16 cellular contexts compared by ENCODE assay signal in the genomic region with DNA sequence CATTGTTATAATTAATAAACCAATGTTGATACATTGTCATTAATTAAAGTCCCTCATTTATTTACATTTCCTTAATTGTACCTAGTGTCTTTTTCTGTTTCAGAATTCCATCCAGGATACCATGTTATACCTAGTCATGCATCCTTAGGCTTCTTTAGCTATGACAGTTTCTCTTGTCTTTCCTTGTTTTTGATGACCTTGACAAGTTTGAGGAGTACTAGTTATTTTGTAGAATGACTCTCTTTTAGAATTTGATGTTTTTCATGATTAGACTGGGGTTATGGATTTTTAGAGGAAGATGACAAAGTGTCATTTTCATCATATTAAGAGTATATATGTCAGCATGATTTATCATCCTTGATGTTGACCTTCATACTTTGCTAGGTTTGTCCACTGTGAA. TPM values are rescaled to one million over a fixed set of nuclear protein-coding genes. Genes with fewer than 3 reads are reported as not detected.
A peak's percentile ranks its signal among the peaks of the same experiment; 100 is the strongest.
DNase-seq lines count a peak whose midpoint lies in the region; ATAC-seq, FAIRE-seq and TF ChIP-seq lines count a peak whose summit lies in the region.
"Had no signal": no experiment of that assay in that cellular context is flagged by ENCODE, and none has a peak within 500 bp of the region (broad histone marks: within the 10 kb centered on the region; RNA-seq: fewer than 3 reads in every experiment).

No MANE protein-coding gene starts in this region.

- H3K4me1 ChIP-seq in A549: no peaks in the 10 kb centered on the region
- H3K4me1 ChIP-seq: BLaER1 had no signal

- no peak for TF ChIP-seq CTCF in A549 (IDR thresholded peaks at IDR 0.05)
- no peak for TF ChIP-seq CTCF in WTC11 (IDR thresholded peaks at IDR 0.05)

- CTCF ChIA-PET in A549 (lab: Yijun Ruan, JAX) (interaction anchor here (0.6 to 0.7 kb wide), 2 partner anchors 140 to 218 kb away, joined by 4 to 5 read pairs; no protein-coding TSS in a partner anchor), WTC11 (lab: Charles Lee) (no interaction called here)

- no peak for TF ChIP-seq RAD21 in A549 (conservative IDR thresholded peaks at IDR 0.05 in 1 of 2, IDR thresholded peaks at IDR 0.05 in 1 of 2)

- H3K4me3 ChIP-seq in A549: no peak overlapping the region
- H3K4me3 ChIP-seq: BLaER1, HAP-1 had no signal

- H3K9me3 Mint-ChIP-seq in activated T-cell treated with anti-CD3 and anti-CD28 coated beads, Interleukin-2, amount 50 U/mL, for 24 hours: no peaks in the 10 kb centered on the region
- H3K9me3 Mint-ChIP-seq in WTC11: no peaks in the 10 kb centered on the region
- no peaks in the 10 kb centered on the region for H3K9me3 Mint-ChIP-seq in effector memory CD8-positive, alpha-beta T cell
- H3K9me3 Mint-ChIP-seq: CD14-positive monocyte; CD4-positive, alpha-beta memory T cell had no signal

- H3K9me3 ChIP-seq in A549: no peaks in the 10 kb centered on the region
- H3K9me3 ChIP-seq: HAP-1 had no signal

- peaks cover 80% of the 10 kb centered on the region for H3K36me3 Mint-ChIP-seq in activated T-cell treated with anti-CD3 and anti-CD28 coated beads, Interleukin-2, amount 50 U/mL, for 24 hours (ENCODE audit: low read depth)
- H3K36me3 Mint-ChIP-seq in WTC11: peaks cover 20% of the 10 kb centered on the region
- H3K36me3 Mint-ChIP-seq in effector memory CD8-positive, alpha-beta T cell (ENCODE audit: insufficient read depth): peaks cover 46% of the 10 kb centered on the region

- no peak for TF ChIP-seq EP300 in A549 (IDR thresholded peaks at IDR 0.05)

- peaks cover 34% of the 10 kb centered on the region for H3K4me1 Mint-ChIP-seq in activated T-cell treated with anti-CD3 and anti-CD28 coated beads, Interleukin-2, amount 50 U/mL, for 24 hours (ENCODE audit: low read depth)
- H3K4me1 Mint-ChIP-seq in WTC11: 0 out of 2 replicates have a peak, but pooled peaks cover 4% of the 10 kb centered on the region
- peaks cover 13 to 31% of the 10 kb centered on the region in 2 donors for H3K4me1 Mint-ChIP-seq in effector memory CD8-positive, alpha-beta T cell (ENCODE audit: low read depth in 2 of 2)

- H3K27ac Mint-ChIP-seq in activated T-cell treated with anti-CD3 and anti-CD28 coated beads, Interleukin-2, amount 50 U/mL, for 24 hours: peak overlapping the region; percentile 16
- 0 out of 2 replicates have a peak overlapping the region, but pooled peaks have one; percentile 7 for H3K27ac Mint-ChIP-seq in WTC11
- H3K27ac Mint-ChIP-seq in effector memory CD8-positive, alpha-beta T cell: no peak overlapping the region

- no peak for ATAC-seq in A549
- no peak for ATAC-seq in WTC11
- no peak for ATAC-seq in effector memory CD8-positive, alpha-beta T cell (replicated peaks)

- POLR2A ChIA-PET in A549 (lab: Yijun Ruan, JAX) (no interaction called here), WTC11 (lab: Charles Lee) (no interaction called here)

- H3K27ac ChIP-seq in A549: no peak overlapping the region
- H3K27ac ChIP-seq: 22Rv1, BLaER1 had no signal

- FAIRE-seq in A549 (lab: Jason Lieb, UNC) (no peak), H54 (lab: Jason Lieb, UNC) (peak; percentile 53)
- FAIRE-seq: H1 had no signal

- no peaks in the 10 kb centered on the region for H3K27me3 Mint-ChIP-seq in activated T-cell treated with anti-CD3 and anti-CD28 coated beads, Interleukin-2, amount 50 U/mL, for 24 hours
- H3K27me3 Mint-ChIP-seq in WTC11 (ENCODE audit: low read depth): no peaks in the 10 kb centered on the region
- H3K27me3 Mint-ChIP-seq in effector memory CD8-positive, alpha-beta T cell: no peaks in the 10 kb centered on the region
- H3K27me3 Mint-ChIP-seq: CD4-positive, alpha-beta memory T cell had no signal

- no peak overlapping the region for H3K4me2 ChIP-seq in A549
- H3K4me2 ChIP-seq: BLaER1 had no signal

- TF ChIP-seq POLR2A in A549 (IDR thresholded peaks at IDR 0.05; ENCODE audit: low read length) (no peak), H54 (IDR thresholded peaks at IDR 0.05; ENCODE audit: low read depth, low read length) (no peak)

- H3K4me3 Mint-ChIP-seq in activated T-cell treated with anti-CD3 and anti-CD28 coated beads, Interleukin-2, amount 50 U/mL, for 24 hours: no peak overlapping the region
- H3K4me3 Mint-ChIP-seq in WTC11: no peak overlapping the region
- H3K4me3 Mint-ChIP-seq in effector memory CD8-positive, alpha-beta T cell: no peak overlapping the region
- H3K4me3 Mint-ChIP-seq: CD14-positive monocyte; CD4-positive, alpha-beta memory T cell had no signal

- no peak for DNase-seq in activated T-cell treated with anti-CD3 and anti-CD28 coated beads, Interleukin-2, amount 50 U/mL, for 24 hours
- no peak for DNase-seq in activated T-cell treated with anti-CD3 and anti-CD28 coated beads, Interleukin-2, amount 50 U/mL, for 1 hour
- DNase-seq in A549 (ENCODE audit: low read depth in 1 of 2, low spot score in 1 of 2): no peak
- DNase-seq in H54 (ENCODE audit: insufficient read length, low spot score): no peak
- DNase-seq in WTC11 (ENCODE audit: low spot score): no peak
- DNase-seq in effector memory CD8-positive, alpha-beta T cell: no peak
- no peak for DNase-seq in KG1 (lab: John Stamatoyannopoulos, UW)
- DNase-seq: CD4-positive, alpha-beta memory T cell; DMS153; DMS79; GF-D8 had no signal

TF ChIP-seq in A549, 52 proteins besides CTCF, POLR2A, EP300 and RAD21:
- TF ChIP-seq MAFK (IDR thresholded peaks at IDR 0.05; ENCODE audit: partially characterized antibody): peak; percentile 46
- TF ChIP-seq ESRRA (IDR thresholded peaks at IDR 0.05; ENCODE audit: borderline replicate concordance, low read length): no peak
TF ChIP-seq in A549: peak in this region for 1.

TF ChIP-seq in WTC11, 78 proteins besides CTCF, POLR2A, EP300 and RAD21 (continues in another document):
- TF ChIP-seq NFE2L1 (CRISPR knock-in tag; IDR thresholded peaks at IDR 0.05) (no peak), IRF2 (CRISPR knock-in tag; IDR thresholded peaks at IDR 0.05; ENCODE audit: borderline replicate concordance, low read depth) (no peak), MYBL2 (CRISPR knock-in tag; IDR thresholded peaks at IDR 0.05) (no peak), GABPB1 (CRISPR knock-in tag; IDR thresholded peaks at IDR 0.05) (no peak), FOXP1 (CRISPR knock-in tag; IDR thresholded peaks at IDR 0.05; ENCODE audit: borderline replicate concordance) (no peak), OVOL2 (CRISPR knock-in tag; IDR thresholded peaks at IDR 0.05; ENCODE audit: borderline replicate concordance) (no peak), ZBTB43 (CRISPR knock-in tag; IDR thresholded peaks at IDR 0.05) (no peak), SOX15 (CRISPR knock-in tag; IDR thresholded peaks at IDR 0.05) (no peak), E2F1 (CRISPR knock-in tag; IDR thresholded peaks at IDR 0.05) (no peak), ZBTB21 (CRISPR knock-in tag; IDR thresholded peaks at IDR 0.05; ENCODE audit: borderline replicate concordance) (no peak), SMAD4 (CRISPR knock-in tag; IDR thresholded peaks at IDR 0.05) (no peak), RELA (CRISPR knock-in tag; IDR thresholded peaks at IDR 0.05; ENCODE audit: borderline replicate concordance) (no peak), ZNF416 (CRISPR knock-in tag; IDR thresholded peaks at IDR 0.05) (no peak), ZNF232 (CRISPR knock-in tag; IDR thresholded peaks at IDR 0.05) (no peak), SMAD3 (CRISPR knock-in tag; IDR thresholded peaks at IDR 0.05; ENCODE audit: borderline replicate concordance) (no peak), NFATC4 (CRISPR knock-in tag; IDR thresholded peaks at IDR 0.05) (no peak), NR2C2 (CRISPR knock-in tag; IDR thresholded peaks at IDR 0.05) (no peak)
- TF ChIP-seq, protein P1, sequence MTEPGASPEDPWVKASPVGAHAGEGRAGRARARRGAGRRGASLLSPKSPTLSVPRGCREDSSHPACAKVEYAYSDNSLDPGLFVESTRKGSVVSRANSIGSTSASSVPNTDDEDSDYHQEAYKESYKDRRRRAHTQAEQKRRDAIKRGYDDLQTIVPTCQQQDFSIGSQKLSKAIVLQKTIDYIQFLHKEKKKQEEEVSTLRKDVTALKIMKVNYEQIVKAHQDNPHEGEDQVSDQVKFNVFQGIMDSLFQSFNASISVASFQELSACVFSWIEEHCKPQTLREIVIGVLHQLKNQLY (CRISPR knock-in tag; IDR thresholded peaks at IDR 0.05): no peak
- TF ChIP-seq, protein P2, sequence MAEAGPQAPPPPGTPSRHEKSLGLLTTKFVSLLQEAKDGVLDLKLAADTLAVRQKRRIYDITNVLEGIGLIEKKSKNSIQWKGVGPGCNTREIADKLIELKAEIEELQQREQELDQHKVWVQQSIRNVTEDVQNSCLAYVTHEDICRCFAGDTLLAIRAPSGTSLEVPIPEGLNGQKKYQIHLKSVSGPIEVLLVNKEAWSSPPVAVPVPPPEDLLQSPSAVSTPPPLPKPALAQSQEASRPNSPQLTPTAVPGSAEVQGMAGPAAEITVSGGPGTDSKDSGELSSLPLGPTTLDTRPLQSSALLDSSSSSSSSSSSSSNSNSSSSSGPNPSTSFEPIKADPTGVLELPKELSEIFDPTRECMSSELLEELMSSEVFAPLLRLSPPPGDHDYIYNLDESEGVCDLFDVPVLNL (CRISPR knock-in tag; IDR thresholded peaks at IDR 0.05; ENCODE audit: borderline replicate concordance, low read depth): no peak

RNA-seq across cellular contexts. Expression of gene GIGYF2, which starts 16.4 kb away (rescaled TPM):
- polyA plus RNA-seq in A549 (2011; rRNA removed): 46.3 and 46.9 TPM in 2 replicates
- polyA plus RNA-seq in A549 (2012; cell fraction: cytosol; rRNA removed): 8.3 and 12.0 TPM in 2 replicates
- 15.5 and 16.6 TPM in 2 replicates for polyA plus RNA-seq in A549 (2012; cell fraction: nucleus; rRNA removed)
- 28.8 to 31.9 TPM (median 31.2 TPM) in 3 replicates for polyA plus RNA-seq in A549 (2017; fragmentation: RNase III; extraction: RNeasy Plus Mini Kit Qiagen cat#74134 plus additional on column Dnase treatment)
- polyA minus RNA-seq in A549 (2011; rRNA and poly(A)+ RNA removed): 80.1 and 86.7 TPM in 2 replicates
- total RNA-seq in WTC11 (2021): 49.3 to 53.1 TPM (median 52.0 TPM) in 3 replicates

Comparison
In these comparisons a context has a peak if more than half of its experiments do, and no peak if none do; other contexts are left out.
1. H3K27ac Mint-ChIP-seq: peak in activated T-cell treated with anti-CD3 and anti-CD28 coated beads, Interleukin-2, amount 50 U/mL, for 24 hours (single experiment) and WTC11 (single experiment); none in effector memory CD8-positive, alpha-beta T cell (0 of 2).